1 cellular context compared by ENCODE assay signal in genomic region chr16:84948855-84949610, GRCh38.
TF ChIP-seq lines count a peak whose summit lies in the region.

No MANE protein-coding gene starts in this region.

TF ChIP-seq in IMR-90, 13 proteins besides CTCF, POLR2A, EP300 and RAD21 (continued from another document):
- no peak for TF ChIP-seq FOS (IDR thresholded peaks at IDR 0.05; ENCODE audit: low read depth, low read length)
